In the genomic region with DNA sequence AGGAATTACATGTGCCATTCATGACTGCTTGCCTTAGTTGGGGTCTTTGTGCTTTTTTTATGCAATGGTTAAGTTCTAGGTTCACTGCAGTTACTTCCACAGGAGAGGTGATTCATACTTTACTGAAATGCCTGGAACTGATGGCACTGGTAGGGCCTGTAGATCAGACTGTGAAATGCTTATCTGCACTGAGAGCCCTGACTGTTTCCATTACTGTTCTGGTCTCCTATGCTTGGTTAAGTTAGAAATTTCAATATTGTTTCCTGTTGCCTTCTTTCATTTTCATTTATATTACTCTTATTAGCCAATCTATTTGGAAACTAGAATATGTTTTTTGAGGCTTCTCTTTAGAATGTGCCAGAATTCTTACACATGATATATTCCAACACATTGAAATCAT, we compare ENCODE assay signal across 33 cellular contexts.
"Had no signal": no experiment of that assay in that cellular context is flagged by ENCODE, and none has a peak within 500 bp of the region (broad histone marks: within the 10 kb centered on the region; RNA-seq: fewer than 3 reads in every experiment).

No MANE protein-coding gene starts in this region.

- H3K4me1 Mint-ChIP-seq: activated B cell treated with CpG ODN at 0.5 μM for 24 hours; activated naive CD4-positive, alpha-beta T cell treated with anti-CD3 and anti-CD28 coated beads, Interleukin-2, amount 50 U/mL, for 24 hours; activated naive CD8-positive, alpha-beta T cell treated with anti-CD3 and anti-CD28 coated beads for 36 hours; activated naive CD8-positive, alpha-beta T cell treated with anti-CD3 and anti-CD28 coated beads, Interleukin-2, amount 50 U/mL, for 24 hours; activated T-helper 17 cell treated with anti-CD3 and anti-CD28 coated beads, Interleukin-2, amount 50 U/mL, for 72 hours; T-helper 17 cell had no signal

- H3K27ac Mint-ChIP-seq: activated B cell treated with CpG ODN at 0.5 μM for 24 hours; activated CD8-positive, alpha-beta T cell treated with anti-CD3 and anti-CD28 coated beads for 36 hours; activated naive CD4-positive, alpha-beta T cell treated with anti-CD3 and anti-CD28 coated beads for 36 hours; activated naive CD4-positive, alpha-beta T cell treated with anti-CD3 and anti-CD28 coated beads, Interleukin-2, amount 50 U/mL, for 24 hours; activated naive CD8-positive, alpha-beta T cell treated with anti-CD3 and anti-CD28 coated beads for 36 hours; activated naive CD8-positive, alpha-beta T cell treated with anti-CD3 and anti-CD28 coated beads, Interleukin-2, amount 50 U/mL, for 24 hours; activated T-helper 17 cell treated with anti-CD3 and anti-CD28 coated beads, Interleukin-2, amount 50 U/mL, for 72 hours; effector memory CD8-positive, alpha-beta T cell; T-helper 17 cell; T-helper 2 cell treated with Interferon-gamma antibody and Interleukin-4, amounts not matched to agents 5 μg/mL and 100 μg/mL, for 36 hours had no signal

- H3K36me3 ChIP-seq: adrenal gland, esophagus muscularis mucosa, gastrocnemius medialis, WERI-Rb-1 had no signal

- H3K4me1 ChIP-seq: adrenal gland, body of pancreas, esophagus muscularis mucosa, foreskin keratinocyte, gastrocnemius medialis had no signal

- ATAC-seq: activated CD4-positive, CD25-positive, alpha-beta regulatory T cell treated with anti-CD3 and anti-CD28 coated beads, Interleukin-2, amount 50 U/mL, for 24 hours; activated CD8-positive, alpha-beta T cell treated with anti-CD3 and anti-CD28 coated beads for 36 hours; activated naive CD8-positive, alpha-beta T cell treated with anti-CD3 and anti-CD28 coated beads, Interleukin-2, amount 50 U/mL, for 24 hours; activated T-cell treated with anti-CD3 and anti-CD28 coated beads, Interleukin-2, amount 50 U/mL, for 4 hours; activated T-helper 17 cell treated with anti-CD3 and anti-CD28 coated beads, Interleukin-2, amount 50 U/mL, for 72 hours; body of pancreas; effector memory CD8-positive, alpha-beta T cell; foreskin keratinocyte; gastrocnemius medialis; T-helper 17 cell had no signal

- H3K9me3 Mint-ChIP-seq: activated B cell treated with CpG ODN at 0.5 μM for 24 hours; activated CD8-positive, alpha-beta T cell treated with anti-CD3 and anti-CD28 coated beads for 36 hours; activated naive CD4-positive, alpha-beta T cell treated with anti-CD3 and anti-CD28 coated beads for 36 hours; activated naive CD8-positive, alpha-beta T cell treated with anti-CD3 and anti-CD28 coated beads for 36 hours; activated naive CD8-positive, alpha-beta T cell treated with anti-CD3 and anti-CD28 coated beads, Interleukin-2, amount 50 U/mL, for 24 hours; activated T-cell treated with anti-CD3 and anti-CD28 coated beads, Interleukin-2, amount 50 U/mL, for 4 hours; activated T-helper 17 cell treated with anti-CD3 and anti-CD28 coated beads, Interleukin-2, amount 50 U/mL, for 72 hours; T-helper 2 cell treated with Interferon-gamma antibody and Interleukin-4, amounts not matched to agents 5 μg/mL and 100 μg/mL, for 36 hours had no signal

- H3K27me3 ChIP-seq: adrenal gland, body of pancreas, esophagus muscularis mucosa, foreskin keratinocyte, gastrocnemius medialis had no signal

- H3K9me3 ChIP-seq: adrenal gland, body of pancreas, esophagus muscularis mucosa, gastrocnemius medialis had no signal

- DNase-seq: activated B cell treated with CpG ODN at 0.5 μM for 24 hours; activated CD4-positive, alpha-beta T cell treated with anti-CD3 and anti-CD28 coated beads for 48 hours; activated CD4-positive, alpha-beta T cell treated with anti-CD3 and anti-CD28 coated beads, Interleukin-2, amount 50 U/mL, for 1 hour; activated CD4-positive, alpha-beta T cell treated with anti-CD3 and anti-CD28 coated beads, Interleukin-2, amount 50 U/mL, for 48 hours; activated CD8-positive, alpha-beta memory T cell treated with anti-CD3 and anti-CD28 coated beads for 24 hours; activated CD8-positive, alpha-beta T cell treated with anti-CD3 and anti-CD28 coated beads for 36 hours; activated effector memory CD4-positive, alpha-beta T cell treated with Interleukin-2 at 50 U/mL for 16 hours; activated naive CD4-positive, alpha-beta T cell treated with anti-CD3 and anti-CD28 coated beads for 36 hours; activated naive CD8-positive, alpha-beta T cell treated with anti-CD3 and anti-CD28 coated beads for 36 hours; activated naive CD8-positive, alpha-beta T cell treated with anti-CD3 and anti-CD28 coated beads, Interleukin-2, amount 50 U/mL, for 24 hours; activated T-cell treated with anti-CD3 and anti-CD28 coated beads, Interleukin-2, amount 50 U/mL, for 4 hours; adrenal gland; amygdala; aorta; body of pancreas; caudate nucleus; cortex of kidney; dermis blood vessel endothelial cell; effector CD4-positive, alpha-beta T cell; effector memory CD8-positive, alpha-beta T cell; erythroblast; foreskin keratinocyte; gastrocnemius medialis; glutamatergic neuron; T-helper 1 cell; T-helper 17 cell; T1000; WERI-Rb-1 had no signal

- H3K36me3 Mint-ChIP-seq: activated naive CD4-positive, alpha-beta T cell treated with anti-CD3 and anti-CD28 coated beads, Interleukin-2, amount 50 U/mL, for 24 hours; activated naive CD8-positive, alpha-beta T cell treated with anti-CD3 and anti-CD28 coated beads for 36 hours had no signal

- H3K4me3 Mint-ChIP-seq: activated B cell treated with CpG ODN at 0.5 μM for 24 hours; activated CD8-positive, alpha-beta T cell treated with anti-CD3 and anti-CD28 coated beads for 36 hours; activated naive CD4-positive, alpha-beta T cell treated with anti-CD3 and anti-CD28 coated beads for 36 hours; activated naive CD4-positive, alpha-beta T cell treated with anti-CD3 and anti-CD28 coated beads, Interleukin-2, amount 50 U/mL, for 24 hours; activated naive CD8-positive, alpha-beta T cell treated with anti-CD3 and anti-CD28 coated beads for 36 hours; activated naive CD8-positive, alpha-beta T cell treated with anti-CD3 and anti-CD28 coated beads, Interleukin-2, amount 50 U/mL, for 24 hours; activated T-cell treated with anti-CD3 and anti-CD28 coated beads, Interleukin-2, amount 50 U/mL, for 4 hours; activated T-helper 17 cell treated with anti-CD3 and anti-CD28 coated beads, Interleukin-2, amount 50 U/mL, for 72 hours; effector memory CD8-positive, alpha-beta T cell; T-helper 17 cell; T-helper 2 cell treated with Interferon-gamma antibody and Interleukin-4, amounts not matched to agents 5 μg/mL and 100 μg/mL, for 36 hours had no signal

- H3K4me3 ChIP-seq: adrenal gland, body of pancreas, esophagus muscularis mucosa, gastrocnemius medialis had no signal

- H3K27ac ChIP-seq: adrenal gland, body of pancreas, esophagus muscularis mucosa, foreskin keratinocyte, gastrocnemius medialis, WERI-Rb-1 had no signal

- H3K27me3 Mint-ChIP-seq: activated B cell treated with CpG ODN at 0.5 μM for 24 hours; activated CD8-positive, alpha-beta T cell treated with anti-CD3 and anti-CD28 coated beads for 36 hours; activated naive CD4-positive, alpha-beta T cell treated with anti-CD3 and anti-CD28 coated beads, Interleukin-2, amount 50 U/mL, for 24 hours; activated naive CD8-positive, alpha-beta T cell treated with anti-CD3 and anti-CD28 coated beads for 36 hours; activated naive CD8-positive, alpha-beta T cell treated with anti-CD3 and anti-CD28 coated beads, Interleukin-2, amount 50 U/mL, for 24 hours; activated T-helper 17 cell treated with anti-CD3 and anti-CD28 coated beads, Interleukin-2, amount 50 U/mL, for 72 hours; effector memory CD8-positive, alpha-beta T cell; T-helper 17 cell had no signal
